In the genomic region with DNA sequence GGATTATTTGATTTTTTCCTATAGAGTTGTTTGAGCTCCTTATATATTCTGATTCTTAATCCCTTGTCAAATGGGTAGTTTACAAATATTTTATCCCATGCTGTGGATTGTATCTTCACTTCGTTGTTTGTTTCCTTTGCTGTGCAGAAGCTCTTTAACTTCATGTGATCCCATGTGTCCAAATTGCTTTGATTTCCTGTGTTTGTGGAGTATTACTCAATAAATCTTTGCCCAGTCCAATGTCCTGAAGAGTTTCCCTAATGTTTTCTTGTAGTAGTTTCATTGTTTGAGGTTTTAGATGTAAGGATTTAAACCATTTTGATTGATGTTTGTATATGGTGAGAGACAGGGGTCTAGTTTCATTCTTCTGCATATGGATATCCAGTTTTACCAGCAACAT, we compare ENCODE assay signal across 7 cellular contexts.
"Had no signal": no experiment of that assay in that cellular context is flagged by ENCODE, and none has a peak within 500 bp of the region (broad histone marks: within the 10 kb centered on the region; RNA-seq: fewer than 3 reads in every experiment).

No MANE protein-coding gene starts in this region.

- H3K27ac ChIP-seq: HL-60, KMS-11 had no signal

- H3K4me2 ChIP-seq: KMS-11 had no signal

- H3K4me3 ChIP-seq: K562 had no signal

- ATAC-seq: K562 had no signal

- DNase-seq: IMR-90, KBM-7, KG1 had no signal

- FAIRE-seq: HTR-8/SVneo, K562 had no signal

- H3K9ac ChIP-seq: KMS-11 had no signal
